1 cellular context compared by ENCODE assay signal in genomic region chr22:27588915-27589314, GRCh38.
TF ChIP-seq lines count a peak whose summit lies in the region.

No MANE protein-coding gene starts in this region.

TF ChIP-seq in HepG2, 621 proteins besides CTCF, POLR2A, EP300 and RAD21 (continued from another document):
- TF ChIP-seq ATF7 (IDR thresholded peaks at IDR 0.05): peak; percentile 85
- TF ChIP-seq ATF7 (CRISPR knock-in tag; IDR thresholded peaks at IDR 0.05): no peak
- no peak for TF ChIP-seq EED (CRISPR knock-in tag; IDR thresholded peaks at IDR 0.05)
- TF ChIP-seq MNT (IDR thresholded peaks at IDR 0.05): peak; percentile 20; the same call in 1 of the 2 replicates
- TF ChIP-seq CREB1 (IDR thresholded peaks at IDR 0.05): peak; percentile 97
- TF ChIP-seq CREB1 (CRISPR knock-in tag; IDR thresholded peaks at IDR 0.05): no peak
- TF ChIP-seq LCORL (IDR thresholded peaks at IDR 0.05): peak; percentile 22; the same call in 1 of the 2 replicates
- no peak for TF ChIP-seq LCORL (CRISPR knock-in tag; IDR thresholded peaks at IDR 0.05)
- TF ChIP-seq GABPA (IDR thresholded peaks at IDR 0.05; ENCODE audit: low read depth, low read length): no peak
- TF ChIP-seq GABPA (CRISPR knock-in tag; IDR thresholded peaks at IDR 0.05; ENCODE audit: low read depth): no peak
- 0 out of 2 replicates have a peak, but pooled peaks have one; percentile 29 for TF ChIP-seq IKZF1 (IDR thresholded peaks at IDR 0.05)
- no peak for TF ChIP-seq ZIK1 (CRISPR knock-in tag; IDR thresholded peaks at IDR 0.05; ENCODE audit: borderline replicate concordance, low read depth)
